Comparison of ENCODE assay signal across 1 cellular context in genomic region chr7:30740417-30741181, GRCh38.
TF ChIP-seq lines count a peak whose summit lies in the region.

No MANE protein-coding gene starts in this region.

TF ChIP-seq in K562, 482 proteins besides CTCF, POLR2A, EP300 and RAD21 (continued from another document and continues in another):
- TF ChIP-seq, protein P1, sequence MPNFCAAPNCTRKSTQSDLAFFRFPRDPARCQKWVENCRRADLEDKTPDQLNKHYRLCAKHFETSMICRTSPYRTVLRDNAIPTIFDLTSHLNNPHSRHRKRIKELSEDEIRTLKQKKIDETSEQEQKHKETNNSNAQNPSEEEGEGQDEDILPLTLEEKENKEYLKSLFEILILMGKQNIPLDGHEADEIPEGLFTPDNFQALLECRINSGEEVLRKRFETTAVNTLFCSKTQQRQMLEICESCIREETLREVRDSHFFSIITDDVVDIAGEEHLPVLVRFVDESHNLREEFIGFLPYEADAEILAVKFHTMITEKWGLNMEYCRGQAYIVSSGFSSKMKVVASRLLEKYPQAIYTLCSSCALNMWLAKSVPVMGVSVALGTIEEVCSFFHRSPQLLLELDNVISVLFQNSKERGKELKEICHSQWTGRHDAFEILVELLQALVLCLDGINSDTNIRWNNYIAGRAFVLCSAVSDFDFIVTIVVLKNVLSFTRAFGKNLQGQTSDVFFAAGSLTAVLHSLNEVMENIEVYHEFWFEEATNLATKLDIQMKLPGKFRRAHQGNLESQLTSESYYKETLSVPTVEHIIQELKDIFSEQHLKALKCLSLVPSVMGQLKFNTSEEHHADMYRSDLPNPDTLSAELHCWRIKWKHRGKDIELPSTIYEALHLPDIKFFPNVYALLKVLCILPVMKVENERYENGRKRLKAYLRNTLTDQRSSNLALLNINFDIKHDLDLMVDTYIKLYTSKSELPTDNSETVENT (CRISPR knock-in tag; IDR thresholded peaks at IDR 0.05): no peak
- TF ChIP-seq ZBTB49 (CRISPR knock-in tag; IDR thresholded peaks at IDR 0.05; ENCODE audit: borderline replicate concordance): no peak
- no peak for TF ChIP-seq ZNF197 (CRISPR knock-in tag; IDR thresholded peaks at IDR 0.05; ENCODE audit: low read depth)
- TF ChIP-seq ZNF584 (CRISPR knock-in tag; IDR thresholded peaks at IDR 0.05; ENCODE audit: low read depth): no peak
- TF ChIP-seq ZNF830 (CRISPR knock-in tag; IDR thresholded peaks at IDR 0.05): no peak
- no peak for TF ChIP-seq ZNF609 (CRISPR knock-in tag; IDR thresholded peaks at IDR 0.05; ENCODE audit: borderline replicate concordance)
- 0 out of 2 replicates have a peak, but pooled peaks have one; percentile 11 for TF ChIP-seq SIN3B (IDR thresholded peaks at IDR 0.05; ENCODE audit: low read depth)
- no peak for TF ChIP-seq XRCC3 (IDR thresholded peaks at IDR 0.05)
- no peak for TF ChIP-seq BRD4 (IDR thresholded peaks at IDR 0.05)
- no peak for TF ChIP-seq ATF1 (CRISPR knock-in tag; IDR thresholded peaks at IDR 0.05)
- TF ChIP-seq ATF1 (tag; IDR thresholded peaks at IDR 0.05): no peak
- no peak for TF ChIP-seq ILF3 (IDR thresholded peaks at IDR 0.05; ENCODE audit: borderline replicate concordance)
- 0 out of 2 replicates have a peak, but pooled peaks have one; percentile 18 for TF ChIP-seq MTA3 (IDR thresholded peaks at IDR 0.05; ENCODE audit: borderline replicate concordance)
- TF ChIP-seq DMBX1 (CRISPR knock-in tag; IDR thresholded peaks at IDR 0.05; ENCODE audit: borderline replicate concordance): no peak
- TF ChIP-seq TEAD1 (CRISPR knock-in tag; IDR thresholded peaks at IDR 0.05): peak in 1 of 2 experiments; percentile 68; a peak in 1 of 4 replicates
- TF ChIP-seq XRCC5 (IDR thresholded peaks at IDR 0.05; ENCODE audit: low read depth, low read length): peak; percentile 76; the same call in 1 of the 2 replicates
- TF ChIP-seq MEIS2 (IDR thresholded peaks at IDR 0.05; ENCODE audit: partially characterized antibody): no peak
- TF ChIP-seq, protein P2, sequence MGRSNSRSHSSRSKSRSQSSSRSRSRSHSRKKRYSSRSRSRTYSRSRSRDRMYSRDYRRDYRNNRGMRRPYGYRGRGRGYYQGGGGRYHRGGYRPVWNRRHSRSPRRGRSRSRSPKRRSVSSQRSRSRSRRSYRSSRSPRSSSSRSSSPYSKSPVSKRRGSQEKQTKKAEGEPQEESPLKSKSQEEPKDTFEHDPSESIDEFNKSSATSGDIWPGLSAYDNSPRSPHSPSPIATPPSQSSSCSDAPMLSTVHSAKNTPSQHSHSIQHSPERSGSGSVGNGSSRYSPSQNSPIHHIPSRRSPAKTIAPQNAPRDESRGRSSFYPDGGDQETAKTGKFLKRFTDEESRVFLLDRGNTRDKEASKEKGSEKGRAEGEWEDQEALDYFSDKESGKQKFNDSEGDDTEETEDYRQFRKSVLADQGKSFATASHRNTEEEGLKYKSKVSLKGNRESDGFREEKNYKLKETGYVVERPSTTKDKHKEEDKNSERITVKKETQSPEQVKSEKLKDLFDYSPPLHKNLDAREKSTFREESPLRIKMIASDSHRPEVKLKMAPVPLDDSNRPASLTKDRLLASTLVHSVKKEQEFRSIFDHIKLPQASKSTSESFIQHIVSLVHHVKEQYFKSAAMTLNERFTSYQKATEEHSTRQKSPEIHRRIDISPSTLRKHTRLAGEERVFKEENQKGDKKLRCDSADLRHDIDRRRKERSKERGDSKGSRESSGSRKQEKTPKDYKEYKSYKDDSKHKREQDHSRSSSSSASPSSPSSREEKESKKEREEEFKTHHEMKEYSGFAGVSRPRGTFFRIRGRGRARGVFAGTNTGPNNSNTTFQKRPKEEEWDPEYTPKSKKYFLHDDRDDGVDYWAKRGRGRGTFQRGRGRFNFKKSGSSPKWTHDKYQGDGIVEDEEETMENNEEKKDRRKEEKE (IDR thresholded peaks at IDR 0.05; ENCODE audit: borderline replicate concordance in 1 of 2, control insufficient read depth in 1 of 2, low read depth in 2 of 2, low read length in 1 of 2): no peak
- 0 out of 2 replicates have a peak, but pooled peaks have one; percentile 17 for TF ChIP-seq ZNF24 (IDR thresholded peaks at IDR 0.05)
- peak; percentile 86; the same call in 1 of the 2 replicates for TF ChIP-seq STAG1 (CRISPR knock-in tag; IDR thresholded peaks at IDR 0.05; ENCODE audit: borderline replicate concordance)
- no peak for TF ChIP-seq MAFF (IDR thresholded peaks at IDR 0.05; ENCODE audit: low read length)
- no peak for TF ChIP-seq OTX1 (CRISPR knock-in tag; IDR thresholded peaks at IDR 0.05)
- no peak for TF ChIP-seq PURB (CRISPR knock-in tag; IDR thresholded peaks at IDR 0.05; ENCODE audit: low read depth)
- no peak for TF ChIP-seq POLR2G (IDR thresholded peaks at IDR 0.05; ENCODE audit: low read depth, low read length)
- no peak for TF ChIP-seq TCF7 (IDR thresholded peaks at IDR 0.05; ENCODE audit: borderline replicate concordance)
- TF ChIP-seq, protein P3, sequence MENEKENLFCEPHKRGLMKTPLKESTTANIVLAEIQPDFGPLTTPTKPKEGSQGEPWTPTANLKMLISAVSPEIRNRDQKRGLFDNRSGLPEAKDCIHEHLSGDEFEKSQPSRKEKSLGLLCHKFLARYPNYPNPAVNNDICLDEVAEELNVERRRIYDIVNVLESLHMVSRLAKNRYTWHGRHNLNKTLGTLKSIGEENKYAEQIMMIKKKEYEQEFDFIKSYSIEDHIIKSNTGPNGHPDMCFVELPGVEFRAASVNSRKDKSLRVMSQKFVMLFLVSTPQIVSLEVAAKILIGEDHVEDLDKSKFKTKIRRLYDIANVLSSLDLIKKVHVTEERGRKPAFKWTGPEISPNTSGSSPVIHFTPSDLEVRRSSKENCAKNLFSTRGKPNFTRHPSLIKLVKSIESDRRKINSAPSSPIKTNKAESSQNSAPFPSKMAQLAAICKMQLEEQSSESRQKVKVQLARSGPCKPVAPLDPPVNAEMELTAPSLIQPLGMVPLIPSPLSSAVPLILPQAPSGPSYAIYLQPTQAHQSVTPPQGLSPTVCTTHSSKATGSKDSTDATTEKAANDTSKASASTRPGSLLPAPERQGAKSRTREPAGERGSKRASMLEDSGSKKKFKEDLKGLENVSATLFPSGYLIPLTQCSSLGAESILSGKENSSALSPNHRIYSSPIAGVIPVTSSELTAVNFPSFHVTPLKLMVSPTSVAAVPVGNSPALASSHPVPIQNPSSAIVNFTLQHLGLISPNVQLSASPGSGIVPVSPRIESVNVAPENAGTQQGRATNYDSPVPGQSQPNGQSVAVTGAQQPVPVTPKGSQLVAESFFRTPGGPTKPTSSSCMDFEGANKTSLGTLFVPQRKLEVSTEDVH (IDR thresholded peaks at IDR 0.05; ENCODE audit: low read depth, partially characterized antibody): no peak
- TF ChIP-seq RB1 (IDR thresholded peaks at IDR 0.05; ENCODE audit: low read depth): peak; percentile 42; the same call in 1 of the 2 replicates
- no peak for TF ChIP-seq SP1 (CRISPR knock-in tag; IDR thresholded peaks at IDR 0.05)
- TF ChIP-seq, protein P4, sequence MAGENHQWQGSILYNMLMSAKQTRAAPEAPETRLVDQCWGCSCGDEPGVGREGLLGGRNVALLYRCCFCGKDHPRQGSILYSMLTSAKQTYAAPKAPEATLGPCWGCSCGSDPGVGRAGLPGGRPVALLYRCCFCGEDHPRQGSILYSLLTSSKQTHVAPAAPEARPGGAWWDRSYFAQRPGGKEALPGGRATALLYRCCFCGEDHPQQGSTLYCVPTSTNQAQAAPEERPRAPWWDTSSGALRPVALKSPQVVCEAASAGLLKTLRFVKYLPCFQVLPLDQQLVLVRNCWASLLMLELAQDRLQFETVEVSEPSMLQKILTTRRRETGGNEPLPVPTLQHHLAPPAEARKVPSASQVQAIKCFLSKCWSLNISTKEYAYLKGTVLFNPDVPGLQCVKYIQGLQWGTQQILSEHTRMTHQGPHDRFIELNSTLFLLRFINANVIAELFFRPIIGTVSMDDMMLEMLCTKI (IDR thresholded peaks at IDR 0.05; ENCODE audit: partially characterized antibody): no peak
- TF ChIP-seq SMAD2 (IDR thresholded peaks at IDR 0.05; ENCODE audit: low read depth, low read length): no peak
- no peak for TF ChIP-seq BRCA1 (IDR thresholded peaks at IDR 0.05)
- TF ChIP-seq BRCA1 (CRISPR knock-in tag; IDR thresholded peaks at IDR 0.05): no peak
- no peak for TF ChIP-seq PYGO2 (tag; IDR thresholded peaks at IDR 0.05)
- no peak for TF ChIP-seq CEBPB (tag; IDR thresholded peaks at IDR 0.05)
- TF ChIP-seq SRSF7 (optimal IDR thresholded peaks at IDR 0.05; ENCODE audit: low read depth, low read length): no peak
- TF ChIP-seq ZNF699 (CRISPR knock-in tag; IDR thresholded peaks at IDR 0.05; ENCODE audit: insufficient replicate concordance): no peak
- TF ChIP-seq ARHGAP35 (IDR thresholded peaks at IDR 0.05; ENCODE audit: partially characterized antibody): no peak
- TF ChIP-seq HDAC6 (IDR thresholded peaks at IDR 0.05; ENCODE audit: low read depth, low read length): no peak
- TF ChIP-seq, protein P5, sequence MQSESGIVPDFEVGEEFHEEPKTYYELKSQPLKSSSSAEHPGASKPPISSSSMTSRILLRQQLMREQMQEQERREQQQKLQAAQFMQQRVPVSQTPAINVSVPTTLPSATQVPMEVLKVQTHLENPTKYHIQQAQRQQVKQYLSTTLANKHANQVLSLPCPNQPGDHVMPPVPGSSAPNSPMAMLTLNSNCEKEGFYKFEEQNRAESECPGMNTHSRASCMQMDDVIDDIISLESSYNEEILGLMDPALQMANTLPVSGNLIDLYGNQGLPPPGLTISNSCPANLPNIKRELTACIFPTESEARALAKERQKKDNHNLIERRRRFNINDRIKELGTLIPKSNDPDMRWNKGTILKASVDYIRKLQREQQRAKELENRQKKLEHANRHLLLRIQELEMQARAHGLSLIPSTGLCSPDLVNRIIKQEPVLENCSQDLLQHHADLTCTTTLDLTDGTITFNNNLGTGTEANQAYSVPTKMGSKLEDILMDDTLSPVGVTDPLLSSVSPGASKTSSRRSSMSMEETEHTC (IDR thresholded peaks at IDR 0.05): no peak
- TF ChIP-seq SMARCA5 (IDR thresholded peaks at IDR 0.05): no peak
- TF ChIP-seq ASH1L (IDR thresholded peaks at IDR 0.05; ENCODE audit: borderline replicate concordance, low read depth, partially characterized antibody): no peak
- TF ChIP-seq ETV1 (tag; conservative IDR thresholded peaks at IDR 0.05; ENCODE audit: low read depth): no peak
- TF ChIP-seq ARNT (IDR thresholded peaks at IDR 0.05): no peak
- TF ChIP-seq MEF2D (tag; conservative IDR thresholded peaks at IDR 0.05; ENCODE audit: low read depth): no peak
- TF ChIP-seq FOXA1 (IDR thresholded peaks at IDR 0.05; ENCODE audit: borderline replicate concordance): no peak
- TF ChIP-seq KHSRP (IDR thresholded peaks at IDR 0.05): no peak
- TF ChIP-seq SMC3 (conservative IDR thresholded peaks at IDR 0.05; ENCODE audit: insufficient read depth, low read depth, low read length): peak; percentile 93
- TF ChIP-seq SETDB1 (IDR thresholded peaks at IDR 0.05; ENCODE audit: low read length): no peak
- no peak for TF ChIP-seq CCNT2 (IDR thresholded peaks at IDR 0.05; ENCODE audit: borderline replicate concordance, extremely low read depth, insufficient read length, low read depth, low read length)
- TF ChIP-seq SNIP1 (IDR thresholded peaks at IDR 0.05; ENCODE audit: low read depth): no peak
